Comparison of ENCODE assay signal across 12 cellular contexts in genomic region chr1:37484325-37485051, GRCh38. TPM values are rescaled to one million over a fixed set of nuclear protein-coding genes. Genes with fewer than 3 reads are reported as not detected.
DNase-seq lines count a peak whose midpoint lies in the region; ATAC-seq and TF ChIP-seq lines count a peak whose summit lies in the region.
"Had no signal": no experiment of that assay in that cellular context is flagged by ENCODE, and none has a peak within 500 bp of the region (broad histone marks: within the 10 kb centered on the region; RNA-seq: fewer than 3 reads in every experiment).

No MANE protein-coding gene starts in this region.

- H2BK15ac ChIP-seq in IMR-90 (ENCODE audit: low read depth, low read length), result no peak overlapping the region

- H2BK120ac ChIP-seq in IMR-90 (ENCODE audit: low read depth, low read length), result no peak overlapping the region

- no peaks in the 10 kb centered on the region for H3K27me3 ChIP-seq in CD4-positive, CD25-positive, alpha-beta regulatory T cell (ENCODE audit: control insufficient read depth, insufficient read depth, low read length)
- no peaks in the 10 kb centered on the region for H3K27me3 ChIP-seq in IMR-90 (ENCODE audit: control insufficient read depth, insufficient read depth, low read length)
- no peaks in the 10 kb centered on the region for H3K27me3 ChIP-seq in colonic mucosa
- H3K27me3 ChIP-seq: cardiac muscle cell had no signal

- H3K36me3 Mint-ChIP-seq in CD4-positive, CD25-positive, alpha-beta regulatory T cell, result peaks cover 17% of the 10 kb centered on the region
- peaks cover 8% of the 10 kb centered on the region for H3K36me3 Mint-ChIP-seq in natural killer cell treated with Interleukin-12 subunit alpha and Interleukin-12 subunit beta and Interleukin-15 and Interleukin-18, amount 100 ng/mL, for 72 hours

- in situ Hi-C loops in IMR-90 (cut with MboI; ENCODE audit: low sequenced_read_pairs), result loop anchor here (5.0 kb wide), 1 partner anchor 32 kb away; no protein-coding TSS in a partner anchor

- WGBS in IMR-90 (ENCODE audit: extremely low coverage in 2 of 2, insufficient read length in 1 of 2), 2 experiments, result no CpG with 5 or more reads among the region's 7 CpGs

- H3K9me3 ChIP-seq in CD4-positive, CD25-positive, alpha-beta regulatory T cell (ENCODE audit: control insufficient read depth in 2 of 2, low read length in 2 of 2), result no peaks in the 10 kb centered on the region
- H3K9me3 ChIP-seq in IMR-90 (ENCODE audit: control insufficient read depth, insufficient read depth, low read length) (no peaks in the 10 kb centered on the region), colonic mucosa (no peaks in the 10 kb centered on the region)

- H3K9me3 Mint-ChIP-seq in CD4-positive, CD25-positive, alpha-beta regulatory T cell, result peaks cover 0 to 1% (median 0%) of the 10 kb centered on the region in 7 donors
- no peaks in the 10 kb centered on the region for H3K9me3 Mint-ChIP-seq in natural killer cell treated with Interleukin-12 subunit alpha and Interleukin-12 subunit beta and Interleukin-15 and Interleukin-18, amount 100 ng/mL, for 72 hours

- H3K4me3 ChIP-seq in CD4-positive, CD25-positive, alpha-beta regulatory T cell (ENCODE audit: low read depth, low read length), result no peak overlapping the region
- H3K4me3 ChIP-seq in IMR-90 (ENCODE audit: insufficient read depth, low read depth, low read length) (no peak overlapping the region), colonic mucosa (no peak overlapping the region)
- H3K4me3 ChIP-seq: cardiac muscle cell had no signal

- no peak overlapping the region for H3K4ac ChIP-seq in IMR-90 (ENCODE audit: low read depth, low read length)

- peak overlapping the region in 1 of 4 donors; percentile 32 for H3K4me3 Mint-ChIP-seq in CD4-positive, CD25-positive, alpha-beta regulatory T cell
- H3K4me3 Mint-ChIP-seq in natural killer cell treated with Interleukin-12 subunit alpha and Interleukin-12 subunit beta and Interleukin-15 and Interleukin-18, amount 100 ng/mL, for 72 hours, result peak overlapping the region; percentile 3

- no peak for TF ChIP-seq CTCF in IMR-90 (conservative IDR thresholded peaks at IDR 0.05; ENCODE audit: low read depth, low read length)
- no peak for TF ChIP-seq CTCF in colonic mucosa (IDR thresholded peaks at IDR 0.05)

- no peaks in the 10 kb centered on the region for H3K27me3 Mint-ChIP-seq in CD4-positive, CD25-positive, alpha-beta regulatory T cell
- no peaks in the 10 kb centered on the region for H3K27me3 Mint-ChIP-seq in natural killer cell treated with Interleukin-12 subunit alpha and Interleukin-12 subunit beta and Interleukin-15 and Interleukin-18, amount 100 ng/mL, for 72 hours

- no peak overlapping the region for H3K18ac ChIP-seq in IMR-90 (ENCODE audit: low read depth, low read length)

- no peak for TF ChIP-seq RAD21 in IMR-90 (IDR thresholded peaks at IDR 0.05; ENCODE audit: low read length)

- H2AK5ac ChIP-seq in IMR-90 (ENCODE audit: low read depth, low read length), result no peak overlapping the region

- no peak overlapping the region for H3K14ac ChIP-seq in IMR-90 (replicated peaks; ENCODE audit: low read depth, low read length)

- H4K91ac ChIP-seq in IMR-90 (ENCODE audit: insufficient read depth, low read depth, low read length), result no peak overlapping the region

- H4K5ac ChIP-seq in IMR-90 (ENCODE audit: low read depth, low read length), result no peak overlapping the region

- H3K4me2 ChIP-seq in IMR-90 (ENCODE audit: low read depth, low read length), result no peak overlapping the region

- H3K27ac Mint-ChIP-seq in CD4-positive, CD25-positive, alpha-beta regulatory T cell, result peak overlapping the region; percentile 26 to 58 (median 38)
- peak overlapping the region; percentile 66 to 83 for H3K27ac Mint-ChIP-seq in natural killer cell treated with Interleukin-12 subunit alpha and Interleukin-12 subunit beta and Interleukin-15 and Interleukin-18, amount 100 ng/mL, for 72 hours

- CTCF ChIA-PET in IMR-90 (lab: Yijun Ruan, JAX), result interaction anchor here (1.6 kb wide), 1 partner anchor 29 kb away, joined by 4 read pairs; no protein-coding TSS in a partner anchor

- dilution Hi-C loops in IMR-90 (cut with HindIII; ENCODE audit: low sequenced_read_pairs, unreplicated experiment), result no loop called here

- H3K23ac ChIP-seq in IMR-90 (ENCODE audit: low read depth, low read length), result no peak overlapping the region

- POLR2A ChIA-PET in IMR-90 (lab: Charles Lee; ENCODE audit: unreplicated experiment), result interaction anchor here (1.5 kb wide), 1 partner anchor 13 kb away, joined by 6 read pairs; no protein-coding TSS in a partner anchor

- H2BK20ac ChIP-seq in IMR-90 (ENCODE audit: low read depth, low read length), result no peak overlapping the region

- H3K9me1 ChIP-seq in IMR-90 (ENCODE audit: insufficient read depth, low read length), result peaks cover 3% of the 10 kb centered on the region; the same call in 1 of the 2 replicates

- no peak overlapping the region for H4K8ac ChIP-seq in IMR-90 (ENCODE audit: low read depth in 2 of 2, low read length in 2 of 2)

- H2BK5ac ChIP-seq in IMR-90 (ENCODE audit: low read depth, low read length, poor library complexity, severe bottlenecking), result peak overlapping the region; percentile 7

- no peak overlapping the region for H2AFZ ChIP-seq in IMR-90 (replicated peaks; ENCODE audit: low read length, poor library complexity)

- no peak overlapping the region for H3K27ac ChIP-seq in CD4-positive, CD25-positive, alpha-beta regulatory T cell (ENCODE audit: insufficient read depth, low read length, poor library complexity, severe bottlenecking)
- H3K27ac ChIP-seq in IMR-90 (ENCODE audit: insufficient read depth, low read length) (peak overlapping the region; percentile 7; the same call in 1 of the 2 replicates), colonic mucosa (peak overlapping the region; percentile 5)
- H3K27ac ChIP-seq: cardiac muscle cell had no signal

- H3K36me3 ChIP-seq in CD4-positive, CD25-positive, alpha-beta regulatory T cell (ENCODE audit: control insufficient read depth, insufficient read depth, low read length), result peaks cover 60% of the 10 kb centered on the region
- H3K36me3 ChIP-seq in IMR-90 (ENCODE audit: control insufficient read depth, insufficient read depth, low read length) (peaks cover 43% of the 10 kb centered on the region), colonic mucosa (peaks cover 32% of the 10 kb centered on the region)

- no TSS peak for BruUV-seq in IMR-90 (replicated peaks; lab: Mats Ljungman, UMichigan)

- H3K4me1 ChIP-seq in CD4-positive, CD25-positive, alpha-beta regulatory T cell (ENCODE audit: control insufficient read depth, insufficient read depth, low read length, poor library complexity, severe bottlenecking), result peaks cover 35% of the 10 kb centered on the region
- H3K4me1 ChIP-seq in IMR-90 (ENCODE audit: control insufficient read depth, insufficient read depth, low read length), result peaks cover 27% of the 10 kb centered on the region
- peaks cover 29% of the 10 kb centered on the region for H3K4me1 ChIP-seq in colonic mucosa

- ATAC-seq in CD4-positive, CD25-positive, alpha-beta regulatory T cell (ENCODE audit: low read depth in 2 of 2), result no peak
- ATAC-seq in IMR-90 (ENCODE audit: low read depth), result no peak; the same call in 1 of the 2 replicates
- no peak for ATAC-seq in natural killer cell treated with Interleukin-12 subunit alpha and Interleukin-12 subunit beta and Interleukin-15 and Interleukin-18, amount 100 ng/mL, for 72 hours
- ATAC-seq in GM18861 (IDR thresholded peaks at IDR 0.05; ENCODE audit: unreplicated experiment), result no peak

- no peak overlapping the region for H3K56ac ChIP-seq in IMR-90 (ENCODE audit: extremely low read depth, insufficient read depth, low read length)

- TF ChIP-seq POLR2A in IMR-90 (IDR thresholded peaks at IDR 0.05; ENCODE audit: low read depth, low read length), result no peak

- no peak overlapping the region for H2AK9ac ChIP-seq in IMR-90 (replicated peaks; ENCODE audit: low read depth, low read length, poor library complexity)

- peaks cover 8% of the 10 kb centered on the region; the same call in 1 of the 2 replicates for H4K20me1 ChIP-seq in IMR-90 (ENCODE audit: insufficient read depth, low read length)

- intact Hi-C loops in IMR-90 (cut with micrococcal nuclease) (no loop called here), colonic mucosa (cut with DNase I) (no loop called here)

- H3K4me1 Mint-ChIP-seq in CD4-positive, CD25-positive, alpha-beta regulatory T cell, result peaks cover 2 to 51% (median 27%) of the 10 kb centered on the region in 4 donors
- H3K4me1 Mint-ChIP-seq in natural killer cell treated with Interleukin-12 subunit alpha and Interleukin-12 subunit beta and Interleukin-15 and Interleukin-18, amount 100 ng/mL, for 72 hours (ENCODE audit: low read depth in 2 of 2), result peaks cover 35 to 42% of the 10 kb centered on the region in 2 donors

- H3K9ac ChIP-seq in IMR-90 (ENCODE audit: low read depth, low read length), result no peak overlapping the region
- H3K9ac ChIP-seq in colonic mucosa (ENCODE audit: low read depth in 2 of 2, low read length in 2 of 2), result peak overlapping the region in 1 of 2 donors; percentile 12

- DNase-seq in CD4-positive, CD25-positive, alpha-beta regulatory T cell, result no peak
- DNase-seq in IMR-90 (no peak), colonic mucosa (peak; percentile 24), NCI-H2107 treated with DMSO at 0.1 percent for 48 hours (lab: John Stamatoyannopoulos, UW; ENCODE audit: unreplicated experiment) (no peak), NCI-H526 (lab: John Stamatoyannopoulos, UW) (no peak), 8988T (no peak)
- DNase-seq in natural killer cell treated with Interleukin-12 subunit alpha and Interleukin-12 subunit beta and Interleukin-15 and Interleukin-18, amount 100 ng/mL, for 72 hours (ENCODE audit: low spot score), result no peak
- DNase-seq: GOT3, hypothalamus, NCI-H1105 had no signal

- peaks cover 18 to 26% of the 10 kb centered on the region in 2 experiments; a peak in 3 of 4 replicates for H3K79me1 ChIP-seq in IMR-90 (ENCODE audit: low read depth in 1 of 2, low read length in 2 of 2)

RNA-seq across cellular contexts. Expression of gene ZC3H12A, which starts 10.1 kb away (rescaled TPM):
- total RNA-seq in CD4-positive, CD25-positive, alpha-beta regulatory T cell, result 205 TPM
- polyA plus RNA-seq in CD4-positive, CD25-positive, alpha-beta regulatory T cell, result 10 to 100 TPM in 3 of 4 donors, 1 to 10 TPM in 1; 9.9 to 16.7 (median 13.1) TPM
- 3.1 and 3.8 TPM in 2 replicates for total RNA-seq in IMR-90 (2012; rRNA removed)
- polyA plus RNA-seq in IMR-90 (2012; rRNA removed), result 14.2 and 15.2 TPM in 2 replicates
- polyA plus RNA-seq in IMR-90 (2012; cell fraction: cytosol; rRNA removed), result 9.8 and 20.0 TPM in 2 replicates
- 51.5 and 67.1 TPM in 2 replicates for polyA plus RNA-seq in IMR-90 (2012; cell fraction: nucleus; rRNA removed; ENCODE audit: low replicate concordance)
- 10 to 100 TPM; 18.2 to 35.4 TPM for total RNA-seq in colonic mucosa
- total RNA-seq in natural killer cell treated with Interleukin-12 subunit alpha and Interleukin-12 subunit beta and Interleukin-15 and Interleukin-18, amount 100 ng/mL, for 72 hours, result 100 to 1,000 TPM; 109 to 198 TPM

RNA-seq across cellular contexts. Expression of gene MEAF6, which starts 30.1 kb away (rescaled TPM):
- total RNA-seq in CD4-positive, CD25-positive, alpha-beta regulatory T cell, result 52.3 TPM
- 100 to 1,000 TPM; 143 to 163 (median 150) TPM for polyA plus RNA-seq in CD4-positive, CD25-positive, alpha-beta regulatory T cell
- total RNA-seq in IMR-90 (2012; rRNA removed), result 36.2 and 44.4 TPM in 2 replicates
- polyA plus RNA-seq in IMR-90 (2012; rRNA removed), result 36.4 and 40.7 TPM in 2 replicates
- polyA plus RNA-seq in IMR-90 (2012; cell fraction: cytosol; rRNA removed), result 21.0 and 27.4 TPM in 2 replicates
- polyA plus RNA-seq in IMR-90 (2012; cell fraction: nucleus; rRNA removed; ENCODE audit: low replicate concordance), result 12.4 and 51.2 TPM in 2 replicates
- 10 to 100 TPM; 32.9 to 40.6 TPM for total RNA-seq in colonic mucosa
- 10 to 100 TPM; 49.2 to 53.2 TPM for total RNA-seq in natural killer cell treated with Interleukin-12 subunit alpha and Interleukin-12 subunit beta and Interleukin-15 and Interleukin-18, amount 100 ng/mL, for 72 hours
